In genomic region chr7:27781188-27781587, GRCh38 we compare ENCODE assay signal across 27 cellular contexts.
"Had no signal": no experiment of that assay in that cellular context is flagged by ENCODE, and none has a peak within 500 bp of the region (broad histone marks: within the 10 kb centered on the region; RNA-seq: fewer than 3 reads in every experiment).

No MANE protein-coding gene starts in this region.

- H3K36me3 ChIP-seq: neural progenitor cell had no signal

- H3K27ac Mint-ChIP-seq: naive B cell; natural killer cell; nephron progenitor cell; neural progenitor cell; stimulated activated memory B cell treated with anti-CD40 and anti-IgM and Interleukin-4, amounts not matched to agents 10 μg/mL and 1 μg/mL and 100 μg/mL, for 72 hours; stimulated activated naive CD8-positive, alpha-beta T cell treated with anti-CD3 and anti-CD28 coated beads, Interleukin-15, amount 100 ng/mL, for 72 hours had no signal

- H3K27me3 Mint-ChIP-seq: naive B cell; stimulated activated memory B cell treated with anti-CD40 and anti-IgM and Interleukin-4, amounts not matched to agents 10 μg/mL and 1 μg/mL and 100 μg/mL, for 72 hours; stimulated activated naive CD8-positive, alpha-beta T cell treated with anti-CD3 and anti-CD28 coated beads, Interleukin-15, amount 100 ng/mL, for 72 hours had no signal

- H3K9me3 ChIP-seq: left lung, lower lobe of right lung, neutrophil, psoas muscle, right lobe of liver, transverse colon, upper lobe of left lung, vagina had no signal

- H3K4me2 ChIP-seq: neural progenitor cell, smooth muscle cell had no signal

- H2AFZ ChIP-seq: neural progenitor cell, parathyroid adenoma had no signal

- H3K4me1 ChIP-seq: neural progenitor cell, parathyroid adenoma had no signal

- H3K27me3 ChIP-seq: left lung, neural progenitor cell, neutrophil, right lobe of liver, transverse colon, upper lobe of left lung, vagina had no signal

- H3K36me3 Mint-ChIP-seq: natural killer cell had no signal

- H3K9me3 Mint-ChIP-seq: naive B cell; natural killer cell; nephron progenitor cell; neural progenitor cell; stimulated activated memory B cell treated with anti-CD40 and anti-IgM and Interleukin-4, amounts not matched to agents 10 μg/mL and 1 μg/mL and 100 μg/mL, for 72 hours; stimulated activated naive CD8-positive, alpha-beta T cell treated with anti-CD3 and anti-CD28 coated beads, Interleukin-15, amount 100 ng/mL, for 72 hours had no signal

- H3K27ac ChIP-seq: left lung, lower lobe of right lung, neural progenitor cell, neutrophil, parathyroid adenoma, psoas muscle, right lobe of liver, transverse colon, upper lobe of left lung, vagina had no signal

- H3K4me3 ChIP-seq: left lung, lower lobe of right lung, neural progenitor cell, psoas muscle, right lobe of liver, smooth muscle cell, transverse colon, upper lobe of left lung, vagina had no signal

- DNase-seq: kidney; left colon; left lung; lower lobe of right lung; mammary epithelial cell; mesenchymal stem cell; naive B cell; natural killer cell; nephron progenitor cell; occipital lobe; psoas muscle; right lobe of liver; stimulated activated CD4-positive, alpha-beta T cell treated with anti-CD3 and anti-CD28 coated beads, Interleukin-1b, Interleukin-23, amount 100 ng/mL, for 48 hours; stimulated activated CD4-positive, alpha-beta T cell treated with anti-CD3 and anti-CD28 coated beads, Interleukin-2, amount 100 ng/mL, for 48 hours; stimulated activated CD4-positive, alpha-beta T cell treated with anti-CD3 and anti-CD28 coated beads, Interleukin-4, amount 100 ng/mL, for 4 hours; stimulated activated CD8-positive, alpha-beta memory T cell treated with anti-CD3 and anti-CD28 coated beads, Interleukin-4, amount 100 ng/mL, for 48 hours; stimulated activated naive CD4-positive, alpha-beta T cell treated with Interleukin-2 at 50 U/mL for 16 hours; stimulated activated naive CD8-positive, alpha-beta T cell treated with anti-CD3 and anti-CD28 coated beads, Interleukin-15, amount 100 ng/mL, for 72 hours; substantia nigra; transverse colon; upper lobe of left lung had no signal

- ATAC-seq: left colon; left lung; lower lobe of right lung; natural killer cell; psoas muscle; right lobe of liver; stimulated activated memory B cell treated with anti-CD40 and anti-IgM and Interleukin-4, amounts not matched to agents 10 μg/mL and 1 μg/mL and 100 μg/mL, for 72 hours; stimulated activated naive CD8-positive, alpha-beta T cell treated with anti-CD3 and anti-CD28 coated beads, Interleukin-15, amount 100 ng/mL, for 72 hours had no signal

- H3K4me3 Mint-ChIP-seq: natural killer cell; nephron progenitor cell; neural progenitor cell; stimulated activated memory B cell treated with anti-CD40 and anti-IgM and Interleukin-4, amounts not matched to agents 10 μg/mL and 1 μg/mL and 100 μg/mL, for 72 hours; stimulated activated naive CD8-positive, alpha-beta T cell treated with anti-CD3 and anti-CD28 coated beads, Interleukin-15, amount 100 ng/mL, for 72 hours had no signal
